ENCODE assay signal across 12 cellular contexts in the genomic region with DNA sequence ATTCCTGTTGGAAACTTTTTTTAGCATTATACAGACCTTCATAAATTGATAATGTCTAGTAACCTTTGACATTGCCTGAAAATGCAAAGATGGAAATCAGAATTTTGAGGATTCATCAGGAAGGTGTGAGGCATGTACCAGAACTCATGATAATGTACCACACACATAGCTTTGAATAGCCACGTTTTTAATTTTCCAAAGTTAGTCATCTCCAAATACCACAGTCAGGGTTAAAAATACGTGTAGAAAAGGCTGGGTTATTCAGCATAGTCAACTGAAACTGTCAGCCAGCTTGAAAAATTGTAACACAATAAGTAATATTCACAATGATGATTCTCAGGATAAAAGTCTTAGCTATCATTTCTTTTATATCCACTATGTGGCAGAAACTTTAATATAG.
DNase-seq lines count a peak whose midpoint lies in the region; ATAC-seq and TF ChIP-seq lines count a peak whose summit lies in the region.
"Had no signal": no experiment of that assay in that cellular context is flagged by ENCODE, and none has a peak within 500 bp of the region (broad histone marks: within the 10 kb centered on the region; RNA-seq: fewer than 3 reads in every experiment).

No MANE protein-coding gene starts in this region.

- H3K27me3 ChIP-seq in RWPE2 (ENCODE audit: insufficient read depth, poor library complexity, severe bottlenecking) (no peaks in the 10 kb centered on the region), brain microvascular endothelial cell (replicated peaks) (no peaks in the 10 kb centered on the region)

- H3K27ac ChIP-seq in RWPE2 (ENCODE audit: poor library complexity, severe bottlenecking) (peak overlapping the region; percentile 56), epithelial cell of prostate (peak overlapping the region; percentile 61), brain microvascular endothelial cell (no peak overlapping the region)

- no peak overlapping the region for H3K4me3 ChIP-seq in RWPE2 (ENCODE audit: severe bottlenecking)
- no peak overlapping the region for H3K4me3 ChIP-seq in brain microvascular endothelial cell (ENCODE audit: low read depth, low read length)

- H3K9me3 ChIP-seq in RWPE2 (ENCODE audit: severe bottlenecking) = no peaks in the 10 kb centered on the region

- TF ChIP-seq CTCF in RWPE2 (IDR thresholded peaks at IDR 0.05; ENCODE audit: poor library complexity, severe bottlenecking) = no peak
- no peak for TF ChIP-seq CTCF in brain microvascular endothelial cell (IDR thresholded peaks at IDR 0.05; ENCODE audit: low read depth, low read length, missing control alignments)

- no peak for ATAC-seq in RWPE2 (ENCODE audit: low read depth)
- ATAC-seq in GM18498 (IDR thresholded peaks at IDR 0.05; ENCODE audit: unreplicated experiment) = no peak
- ATAC-seq: CD8-positive, alpha-beta T cell; HepG2 had no signal

- DNase-seq in RWPE2 (ENCODE audit: low spot score) (no peak), epithelial cell of prostate (ENCODE audit: low read depth, low spot score) (peak; percentile 45), kidney tubule cell (ENCODE audit: low spot score) (peak; percentile 25), A172 (ENCODE audit: low spot score) (no peak), brain microvascular endothelial cell (no peak)
- DNase-seq: CD8-positive, alpha-beta T cell; COR-L47; DMS153; DMS79 treated with DMSO at 0.1 percent for 48 hours; EL had no signal

- in situ Hi-C loops in brain microvascular endothelial cell (cut with HindIII; ENCODE audit: low pct_ligation_motif_present, low sequenced_read_pairs) = no loop called here

- peaks cover 46% of the 10 kb centered on the region for H3K4me1 ChIP-seq in RWPE2 (ENCODE audit: insufficient read depth, poor library complexity, severe bottlenecking)

- no peaks in the 10 kb centered on the region for H3K36me3 ChIP-seq in RWPE2 (ENCODE audit: low read depth)
- H3K36me3 ChIP-seq in brain microvascular endothelial cell (replicated peaks) = no peaks in the 10 kb centered on the region

Comparison
In these comparisons a context has a peak if more than half of its experiments do, and no peak if none do; other contexts are left out.
1. DNase-seq: peak in epithelial cell of prostate (single experiment) and kidney tubule cell (single experiment); none in RWPE2 (single experiment), A172 (single experiment) and brain microvascular endothelial cell (single experiment).